Comparison of ENCODE assay signal across 22 cellular contexts in genomic region chr13:40283666-40284065, GRCh38.
"Had no signal": no experiment of that assay in that cellular context is flagged by ENCODE, and none has a peak within 500 bp of the region (broad histone marks: within the 10 kb centered on the region; RNA-seq: fewer than 3 reads in every experiment).

No MANE protein-coding gene starts in this region.

- H3K27ac Mint-ChIP-seq: activated CD4-positive, alpha-beta memory T cell treated with anti-CD3 and anti-CD28 coated beads, Interleukin-2, amount 10 ng/mL, durations not matched to agents 7 days and 5 days; activated T-helper 17 cell treated with anti-CD3 and anti-CD28 coated beads, Interleukin-2, amount 50 U/mL, for 72 hours; brain; endodermal cell; immature natural killer cell; T-helper 2 cell treated with Interferon-gamma antibody and Interleukin-4, amounts not matched to agents 5 μg/mL and 100 μg/mL, for 36 hours had no signal

- H3K27me3 ChIP-seq: colonic mucosa, esophagus muscularis mucosa, right atrium auricular region, tibial nerve, vagina had no signal

- ATAC-seq: activated T-helper 17 cell treated with anti-CD3 and anti-CD28 coated beads, Interleukin-2, amount 50 U/mL, for 72 hours; left cardiac atrium; lower lobe of right lung; stimulated activated naive CD8-positive, alpha-beta T cell treated with anti-CD3 and anti-CD28 coated beads, Interleukin-15, Interleukin-2, amounts not matched to agents 100 U/mL and 50 U/mL, for 24 hours had no signal

- H3K4me3 ChIP-seq: colonic mucosa, esophagus muscularis mucosa, lower lobe of right lung, right atrium auricular region, tibial nerve, vagina had no signal

- H3K4me1 Mint-ChIP-seq: activated CD4-positive, alpha-beta memory T cell treated with anti-CD3 and anti-CD28 coated beads, Interleukin-2, amount 10 ng/mL, durations not matched to agents 7 days and 5 days; activated T-helper 17 cell treated with anti-CD3 and anti-CD28 coated beads, Interleukin-2, amount 50 U/mL, for 72 hours; brain; central memory CD8-positive, alpha-beta T cell; immature natural killer cell had no signal

- H3K36me3 ChIP-seq: colonic mucosa, esophagus muscularis mucosa, lower lobe of right lung, right atrium auricular region, tibial nerve, vagina had no signal

- H3K9me3 Mint-ChIP-seq: activated CD4-positive, alpha-beta memory T cell treated with anti-CD3 and anti-CD28 coated beads, Interleukin-2, amount 10 ng/mL, durations not matched to agents 7 days and 5 days; activated T-helper 17 cell treated with anti-CD3 and anti-CD28 coated beads, Interleukin-2, amount 50 U/mL, for 72 hours; central memory CD8-positive, alpha-beta T cell; endodermal cell; immature natural killer cell; T-helper 2 cell treated with Interferon-gamma antibody and Interleukin-4, amounts not matched to agents 5 μg/mL and 100 μg/mL, for 36 hours had no signal

- H3K27me3 Mint-ChIP-seq: activated T-helper 17 cell treated with anti-CD3 and anti-CD28 coated beads, Interleukin-2, amount 50 U/mL, for 72 hours had no signal

- H3K4me1 ChIP-seq: colonic mucosa, esophagus muscularis mucosa, lower lobe of right lung, right atrium auricular region, tibial nerve, vagina had no signal

- H3K9me3 ChIP-seq: colonic mucosa, esophagus muscularis mucosa, lower lobe of right lung, right atrium auricular region, tibial nerve, vagina had no signal

- DNase-seq: activated CD4-positive, alpha-beta memory T cell treated with anti-CD3 and anti-CD28 coated beads, Interleukin-2, amount 10 ng/mL, durations not matched to agents 7 days and 5 days; activated naive CD4-positive, alpha-beta T cell; activated T-cell treated with anti-CD3 and anti-CD28 coated beads, Interleukin-2, amount 50 U/mL, for 1 hour; anterior cingulate cortex; colonic mucosa; endodermal cell; immature natural killer cell; left cardiac atrium; lower lobe of right lung; midbrain; occipital lobe; stimulated activated CD4-positive, alpha-beta T cell treated with anti-CD3 and anti-CD28 coated beads, Interleukin-2, amount 100 ng/mL, for 24 hours; stimulated activated naive CD8-positive, alpha-beta T cell treated with anti-CD3 and anti-CD28 coated beads, Interleukin-15, Interleukin-2, amounts not matched to agents 100 U/mL and 50 U/mL, for 24 hours; substantia nigra had no signal

- H3K36me3 Mint-ChIP-seq: brain, immature natural killer cell had no signal

- H3K4me3 Mint-ChIP-seq: activated CD4-positive, alpha-beta memory T cell treated with anti-CD3 and anti-CD28 coated beads, Interleukin-2, amount 10 ng/mL, durations not matched to agents 7 days and 5 days; activated T-helper 17 cell treated with anti-CD3 and anti-CD28 coated beads, Interleukin-2, amount 50 U/mL, for 72 hours; brain; central memory CD8-positive, alpha-beta T cell; endodermal cell; immature natural killer cell; T-helper 2 cell treated with Interferon-gamma antibody and Interleukin-4, amounts not matched to agents 5 μg/mL and 100 μg/mL, for 36 hours had no signal

- H3K27ac ChIP-seq: colonic mucosa, esophagus muscularis mucosa, lower lobe of right lung, right atrium auricular region, tibial nerve, vagina had no signal
